1 cellular context compared by ENCODE assay signal in genomic region chr6:5025911-5026819, GRCh38.
TF ChIP-seq lines count a peak whose summit lies in the region.

No MANE protein-coding gene starts in this region.

TF ChIP-seq in HEK293, 187 proteins besides CTCF, POLR2A, EP300 and RAD21 (continued from another document and continues in another):
- TF ChIP-seq YY2 (tag by site-specific recombination; IDR thresholded peaks at IDR 0.05) (no peak), ZNF530 (tag by site-specific recombination; IDR thresholded peaks at IDR 0.05; ENCODE audit: low read depth) (no peak), ZNF664 (tag by site-specific recombination; IDR thresholded peaks at IDR 0.05) (no peak), ZNF596 (tag by site-specific recombination; IDR thresholded peaks at IDR 0.05) (no peak), KLF10 (tag by site-specific recombination; IDR thresholded peaks at IDR 0.05) (no peak), ZNF335 (tag by site-specific recombination; conservative IDR thresholded peaks at IDR 0.05) (peak; percentile 94), ZNF701 (tag by site-specific recombination; IDR thresholded peaks at IDR 0.05) (no peak), ZNF544 (tag by site-specific recombination; IDR thresholded peaks at IDR 0.05) (no peak), ZNF112 (tag by site-specific recombination; IDR thresholded peaks at IDR 0.05) (no peak), ZNF398 (tag by site-specific recombination; IDR thresholded peaks at IDR 0.05) (peak; percentile 94), ZFP41 (tag by site-specific recombination; IDR thresholded peaks at IDR 0.05; ENCODE audit: borderline replicate concordance) (no peak), ZNF654 (tag by site-specific recombination; IDR thresholded peaks at IDR 0.05; ENCODE audit: low read depth) (no peak), ZEB2 (tag by site-specific recombination; IDR thresholded peaks at IDR 0.05) (0 out of 2 replicates have a peak, but pooled peaks have one; percentile 17), ZNF248 (tag by site-specific recombination; IDR thresholded peaks at IDR 0.05) (no peak), ZSCAN18 (tag by site-specific recombination; IDR thresholded peaks at IDR 0.05) (no peak), ZNF433 (tag by site-specific recombination; IDR thresholded peaks at IDR 0.05; ENCODE audit: low read depth) (no peak), ZNF426 (tag by site-specific recombination; IDR thresholded peaks at IDR 0.05) (no peak), ZNF747 (tag by site-specific recombination; IDR thresholded peaks at IDR 0.05) (no peak), ZNF394 (tag by site-specific recombination; IDR thresholded peaks at IDR 0.05; ENCODE audit: borderline replicate concordance) (peak; percentile 35; the same call in 1 of the 2 replicates), ZNF24 (tag by site-specific recombination; IDR thresholded peaks at IDR 0.05) (no peak), ZNF549 (tag by site-specific recombination; IDR thresholded peaks at IDR 0.05) (no peak), ZBTB10 (tag by site-specific recombination; IDR thresholded peaks at IDR 0.05) (no peak), ZNF518A (tag by site-specific recombination; conservative IDR thresholded peaks at IDR 0.05; ENCODE audit: low read depth) (no peak), ZNF211 (tag by site-specific recombination; IDR thresholded peaks at IDR 0.05; ENCODE audit: low read depth) (no peak), ZNF391 (tag by site-specific recombination; IDR thresholded peaks at IDR 0.05; ENCODE audit: borderline replicate concordance, low read depth) (no peak), ZNF600 (tag by site-specific recombination; IDR thresholded peaks at IDR 0.05) (peak; percentile 83), ZNF404 (tag by site-specific recombination; IDR thresholded peaks at IDR 0.05) (no peak), ZNF202 (tag by site-specific recombination; IDR thresholded peaks at IDR 0.05; ENCODE audit: borderline replicate concordance) (no peak), ZNF510 (tag by site-specific recombination; IDR thresholded peaks at IDR 0.05; ENCODE audit: insufficient replicate concordance) (no peak), ZIC2 (tag by site-specific recombination; IDR thresholded peaks at IDR 0.05) (peak; percentile 66), EGR2 (tag by site-specific recombination; IDR thresholded peaks at IDR 0.05; ENCODE audit: low read depth) (no peak), HOXC10 (CRISPR knock-in tag; IDR thresholded peaks at IDR 0.05) (no peak), ZNF169 (tag by site-specific recombination; IDR thresholded peaks at IDR 0.05) (no peak), GLIS1 (tag by site-specific recombination; IDR thresholded peaks at IDR 0.05) (peak; percentile 65), ZNF138 (tag by site-specific recombination; IDR thresholded peaks at IDR 0.05; ENCODE audit: borderline replicate concordance) (no peak), ZNF76 (tag by site-specific recombination; IDR thresholded peaks at IDR 0.05; ENCODE audit: borderline replicate concordance, low read depth) (peak; percentile 71), ZNF692 (tag by site-specific recombination; IDR thresholded peaks at IDR 0.05) (0 out of 2 replicates have a peak, but pooled peaks have one; percentile 20), ZNF548 (tag by site-specific recombination; IDR thresholded peaks at IDR 0.05) (no peak), OSR2 (tag by site-specific recombination; IDR thresholded peaks at IDR 0.05) (0 out of 2 replicates have a peak, but pooled peaks have one; percentile 21), ZNF184 (tag by site-specific recombination; IDR thresholded peaks at IDR 0.05) (no peak), ZNF2 (tag by site-specific recombination; IDR thresholded peaks at IDR 0.05) (no peak; the same call in 1 of the 2 replicates), ZNF776 (tag by site-specific recombination; IDR thresholded peaks at IDR 0.05; ENCODE audit: borderline replicate concordance) (no peak), ZNF626 (tag by site-specific recombination; IDR thresholded peaks at IDR 0.05) (no peak)
- TF ChIP-seq, protein P1, sequence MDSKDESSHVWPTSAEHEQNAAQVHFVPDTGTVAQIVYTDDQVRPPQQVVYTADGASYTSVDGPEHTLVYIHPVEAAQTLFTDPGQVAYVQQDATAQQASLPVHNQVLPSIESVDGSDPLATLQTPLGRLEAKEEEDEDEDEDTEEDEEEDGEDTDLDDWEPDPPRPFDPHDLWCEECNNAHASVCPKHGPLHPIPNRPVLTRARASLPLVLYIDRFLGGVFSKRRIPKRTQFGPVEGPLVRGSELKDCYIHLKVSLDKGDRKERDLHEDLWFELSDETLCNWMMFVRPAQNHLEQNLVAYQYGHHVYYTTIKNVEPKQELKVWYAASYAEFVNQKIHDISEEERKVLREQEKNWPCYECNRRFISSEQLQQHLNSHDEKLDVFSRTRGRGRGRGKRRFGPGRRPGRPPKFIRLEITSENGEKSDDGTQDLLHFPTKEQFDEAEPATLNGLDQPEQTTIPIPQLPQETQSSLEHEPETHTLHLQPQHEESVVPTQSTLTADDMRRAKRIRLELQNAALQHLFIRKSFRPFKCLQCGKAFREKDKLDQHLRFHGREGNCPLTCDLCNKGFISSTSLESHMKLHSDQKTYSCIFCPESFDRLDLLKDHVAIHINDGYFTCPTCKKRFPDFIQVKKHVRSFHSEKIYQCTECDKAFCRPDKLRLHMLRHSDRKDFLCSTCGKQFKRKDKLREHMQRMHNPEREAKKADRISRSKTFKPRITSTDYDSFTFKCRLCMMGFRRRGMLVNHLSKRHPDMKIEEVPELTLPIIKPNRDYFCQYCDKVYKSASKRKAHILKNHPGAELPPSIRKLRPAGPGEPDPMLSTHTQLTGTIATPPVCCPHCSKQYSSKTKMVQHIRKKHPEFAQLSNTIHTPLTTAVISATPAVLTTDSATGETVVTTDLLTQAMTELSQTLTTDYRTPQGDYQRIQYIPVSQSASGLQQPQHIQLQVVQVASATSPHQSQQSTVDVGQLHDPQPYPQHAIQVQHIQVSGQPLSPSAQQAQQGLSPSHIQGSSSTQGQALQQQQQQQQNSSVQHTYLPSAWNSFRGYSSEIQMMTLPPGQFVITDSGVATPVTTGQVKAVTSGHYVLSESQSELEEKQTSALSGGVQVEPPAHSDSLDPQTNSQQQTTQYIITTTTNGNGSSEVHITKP (tag by site-specific recombination; IDR thresholded peaks at IDR 0.05) = no peak
- TF ChIP-seq, protein P2, sequence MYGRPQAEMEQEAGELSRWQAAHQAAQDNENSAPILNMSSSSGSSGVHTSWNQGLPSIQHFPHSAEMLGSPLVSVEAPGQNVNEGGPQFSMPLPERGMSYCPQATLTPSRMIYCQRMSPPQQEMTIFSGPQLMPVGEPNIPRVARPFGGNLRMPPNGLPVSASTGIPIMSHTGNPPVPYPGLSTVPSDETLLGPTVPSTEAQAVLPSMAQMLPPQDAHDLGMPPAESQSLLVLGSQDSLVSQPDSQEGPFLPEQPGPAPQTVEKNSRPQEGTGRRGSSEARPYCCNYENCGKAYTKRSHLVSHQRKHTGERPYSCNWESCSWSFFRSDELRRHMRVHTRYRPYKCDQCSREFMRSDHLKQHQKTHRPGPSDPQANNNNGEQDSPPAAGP (tag by site-specific recombination; IDR thresholded peaks at IDR 0.05) = no peak
- TF ChIP-seq, protein P3, sequence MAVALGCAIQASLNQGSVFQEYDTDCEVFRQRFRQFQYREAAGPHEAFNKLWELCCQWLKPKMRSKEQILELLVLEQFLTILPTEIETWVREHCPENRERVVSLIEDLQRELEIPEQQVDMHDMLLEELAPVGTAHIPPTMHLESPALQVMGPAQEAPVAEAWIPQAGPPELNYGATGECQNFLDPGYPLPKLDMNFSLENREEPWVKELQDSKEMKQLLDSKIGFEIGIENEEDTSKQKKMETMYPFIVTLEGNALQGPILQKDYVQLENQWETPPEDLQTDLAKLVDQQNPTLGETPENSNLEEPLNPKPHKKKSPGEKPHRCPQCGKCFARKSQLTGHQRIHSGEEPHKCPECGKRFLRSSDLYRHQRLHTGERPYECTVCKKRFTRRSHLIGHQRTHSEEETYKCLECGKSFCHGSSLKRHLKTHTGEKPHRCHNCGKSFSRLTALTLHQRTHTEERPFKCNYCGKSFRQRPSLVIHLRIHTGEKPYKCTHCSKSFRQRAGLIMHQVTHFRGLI (tag by site-specific recombination; IDR thresholded peaks at IDR 0.05) = no peak
